ENCODE assay signal across 8 cellular contexts in genomic region chr21:45880097-45881068, GRCh38.
DNase-seq lines count a peak whose midpoint lies in the region; ATAC-seq lines count a peak whose summit lies in the region.

No MANE protein-coding gene starts in this region.

- peak overlapping the region; percentile 88 for H4K91ac ChIP-seq in mesenchymal stem cell (ENCODE audit: low read length)

- intact Hi-C loops in activated CD4-positive, alpha-beta memory T cell treated with anti-CD3 and anti-CD28 coated beads for 36 hours (cut with micrococcal nuclease): loop anchor here (2.0 kb wide), 1 partner anchor 42 kb away; no protein-coding TSS in a partner anchor

- H2BK120ac ChIP-seq in mesenchymal stem cell (ENCODE audit: low read depth, low read length): peak overlapping the region; percentile 87

- no peak overlapping the region for H2BK5ac ChIP-seq in mesenchymal stem cell (ENCODE audit: low read depth, low read length, poor library complexity, severe bottlenecking)

- H3K9me3 ChIP-seq in effector memory CD4-positive, alpha-beta T cell (ENCODE audit: control insufficient read depth, low read length): no peaks in the 10 kb centered on the region
- H3K9me3 ChIP-seq in mesenchymal stem cell (ENCODE audit: control insufficient read depth, low read length): no peaks in the 10 kb centered on the region

- H3K36me3 ChIP-seq in ACC112 (ENCODE audit: insufficient read depth, low read length) (no peaks in the 10 kb centered on the region), mesenchymal stem cell (ENCODE audit: control insufficient read depth in 1 of 2, insufficient read depth in 2 of 2, low read depth in 1 of 2, low read length in 2 of 2) (no peaks in the 10 kb centered on the region)
- H3K36me3 ChIP-seq in effector memory CD4-positive, alpha-beta T cell (ENCODE audit: control insufficient read depth, insufficient read depth, low read length): no peaks in the 10 kb centered on the region

- CTCF ChIA-PET in activated CD4-positive, alpha-beta memory T cell treated with anti-CD3 and anti-CD28 coated beads for 36 hours (lab: Charles Lee): interaction anchor here (0.5 to 2.3 kb wide), 13 partner anchors 9 to 402 kb away, joined by 3 to 18 read pairs (median 4); no protein-coding TSS in a partner anchor

- peaks cover 40% of the 10 kb centered on the region for H3K4me1 Mint-ChIP-seq in activated CD4-positive, alpha-beta memory T cell treated with anti-CD3 and anti-CD28 coated beads for 36 hours (ENCODE audit: low read depth)

- H3K9ac ChIP-seq in mesenchymal stem cell (ENCODE audit: low read length): peak overlapping the region; percentile 66

- peak overlapping the region; percentile 26 to 84 for H3K4ac ChIP-seq in mesenchymal stem cell (ENCODE audit: low read depth in 1 of 2, low read length in 2 of 2)

- peak overlapping the region; percentile 56 for H3K27ac Mint-ChIP-seq in activated CD4-positive, alpha-beta memory T cell treated with anti-CD3 and anti-CD28 coated beads for 36 hours

- H3K27me3 ChIP-seq in ACC112 (ENCODE audit: insufficient read depth, low read length): no peaks in the 10 kb centered on the region
- no peaks in the 10 kb centered on the region for H3K27me3 ChIP-seq in effector memory CD4-positive, alpha-beta T cell (replicated peaks; ENCODE audit: control insufficient read depth, insufficient read depth, low read length, poor library complexity, severe bottlenecking)
- H3K27me3 ChIP-seq in mesenchymal stem cell (ENCODE audit: control insufficient read depth in 1 of 2, insufficient read depth in 1 of 2, low read length in 2 of 2): no peaks in the 10 kb centered on the region

- no peak for ATAC-seq in GM19023 (IDR thresholded peaks at IDR 0.05; ENCODE audit: unreplicated experiment)

- H4K8ac ChIP-seq in mesenchymal stem cell (ENCODE audit: low read length): peak overlapping the region; percentile 71

- H3K27ac ChIP-seq in ACC112 (ENCODE audit: low read depth, low read length): no peak overlapping the region
- no peak overlapping the region for H3K27ac ChIP-seq in effector memory CD4-positive, alpha-beta T cell (ENCODE audit: insufficient read depth, low read length, poor library complexity, severe bottlenecking)
- no peak overlapping the region for H3K27ac ChIP-seq in mesenchymal stem cell (ENCODE audit: low read length, poor library complexity, severe bottlenecking)

- H3K4me2 ChIP-seq in mesenchymal stem cell (ENCODE audit: low read length, poor library complexity, severe bottlenecking): no peak overlapping the region

- H3K4me1 ChIP-seq in ACC112 (ENCODE audit: control insufficient read depth, insufficient read depth, low read length, unreplicated experiment) (peaks cover 34% of the 10 kb centered on the region), mesenchymal stem cell (ENCODE audit: control insufficient read depth, insufficient read depth, low read depth, low read length) (peaks cover 37% of the 10 kb centered on the region)
- peaks cover 20% of the 10 kb centered on the region for H3K4me1 ChIP-seq in effector memory CD4-positive, alpha-beta T cell (ENCODE audit: control insufficient read depth, insufficient read depth, low read length, poor library complexity, severe bottlenecking)

- H3K4me3 ChIP-seq in ACC112 (ENCODE audit: low read depth, low read length): no peak overlapping the region
- no peak overlapping the region for H3K4me3 ChIP-seq in effector memory CD4-positive, alpha-beta T cell (ENCODE audit: insufficient read depth, low read depth, low read length, poor library complexity, severe bottlenecking)
- H3K4me3 ChIP-seq in mesenchymal stem cell (ENCODE audit: insufficient read depth in 1 of 2, low read depth in 1 of 2, low read length in 2 of 2): no peak overlapping the region

- peak; percentile 66 for DNase-seq in GM19240 (ENCODE audit: insufficient read length, low spot score)
- DNase-seq in NCI-H748 (lab: John Stamatoyannopoulos, UW; ENCODE audit: unreplicated experiment): peak; percentile 61
- DNase-seq in activated CD4-positive, alpha-beta memory T cell treated with anti-CD3 and anti-CD28 coated beads for 36 hours: peak; percentile 86
- DNase-seq in effector memory CD4-positive, alpha-beta T cell: peak; percentile 30 to 55 (median 40)
- peak; percentile 78 for DNase-seq in mesenchymal stem cell
- DNase-seq in stimulated activated CD8-positive, alpha-beta memory T cell treated with anti-CD3 and anti-CD28 coated beads, Interleukin-4, amount 100 ng/mL, for 1 hour (ENCODE audit: low read depth in 2 of 2, low spot score in 1 of 2): peak; percentile 32 to 42

- H3K14ac ChIP-seq in mesenchymal stem cell (ENCODE audit: low read length in 2 of 2): no peak overlapping the region

- peak overlapping the region; percentile 76 for H2BK15ac ChIP-seq in mesenchymal stem cell (ENCODE audit: low read depth, poor library complexity, severe bottlenecking)

- POLR2A ChIA-PET in activated CD4-positive, alpha-beta memory T cell treated with anti-CD3 and anti-CD28 coated beads for 36 hours (lab: Charles Lee): interaction anchor here (0.6 to 0.7 kb wide), 2 partner anchors 9 to 264 kb away, joined by 3 read pairs; no protein-coding TSS in a partner anchor

- peak overlapping the region; percentile 14 to 75 for H3K18ac ChIP-seq in mesenchymal stem cell (ENCODE audit: low read depth in 1 of 2, low read length in 2 of 2)

- H3K79me1 ChIP-seq in mesenchymal stem cell (replicated peaks; ENCODE audit: low read length, poor library complexity, severe bottlenecking): no peaks in the 10 kb centered on the region

- 64% methylated on average over 22 of the region's 29 CpGs for WGBS in mesenchymal stem cell

- no peak overlapping the region for H3K23ac ChIP-seq in mesenchymal stem cell (ENCODE audit: low read length in 2 of 2)

- H3K36me3 Mint-ChIP-seq in activated CD4-positive, alpha-beta memory T cell treated with anti-CD3 and anti-CD28 coated beads for 36 hours: no peaks in the 10 kb centered on the region

- no peak overlapping the region for H3K4me3 Mint-ChIP-seq in activated CD4-positive, alpha-beta memory T cell treated with anti-CD3 and anti-CD28 coated beads for 36 hours

- peaks cover 2% of the 10 kb centered on the region for H3K27me3 Mint-ChIP-seq in activated CD4-positive, alpha-beta memory T cell treated with anti-CD3 and anti-CD28 coated beads for 36 hours

- H2BK12ac ChIP-seq in mesenchymal stem cell (ENCODE audit: low read length in 2 of 2): peak overlapping the region; percentile 43 to 79

- peak overlapping the region; percentile 77 for H2AK5ac ChIP-seq in mesenchymal stem cell (ENCODE audit: low read length, severe bottlenecking)

- H2AFZ ChIP-seq in ACC112 (ENCODE audit: low read length, unreplicated experiment) (peak overlapping the region; percentile 16), mesenchymal stem cell (ENCODE audit: low read depth, low read length) (peak overlapping the region; percentile 5)

- no peaks in the 10 kb centered on the region for H3K79me2 ChIP-seq in ACC112 (ENCODE audit: control insufficient read depth, insufficient read depth, low read length, unreplicated experiment)

- no peaks in the 10 kb centered on the region for H3K9me3 Mint-ChIP-seq in activated CD4-positive, alpha-beta memory T cell treated with anti-CD3 and anti-CD28 coated beads for 36 hours
